Comparison of ENCODE assay signal across 8 cellular contexts in the genomic region with DNA sequence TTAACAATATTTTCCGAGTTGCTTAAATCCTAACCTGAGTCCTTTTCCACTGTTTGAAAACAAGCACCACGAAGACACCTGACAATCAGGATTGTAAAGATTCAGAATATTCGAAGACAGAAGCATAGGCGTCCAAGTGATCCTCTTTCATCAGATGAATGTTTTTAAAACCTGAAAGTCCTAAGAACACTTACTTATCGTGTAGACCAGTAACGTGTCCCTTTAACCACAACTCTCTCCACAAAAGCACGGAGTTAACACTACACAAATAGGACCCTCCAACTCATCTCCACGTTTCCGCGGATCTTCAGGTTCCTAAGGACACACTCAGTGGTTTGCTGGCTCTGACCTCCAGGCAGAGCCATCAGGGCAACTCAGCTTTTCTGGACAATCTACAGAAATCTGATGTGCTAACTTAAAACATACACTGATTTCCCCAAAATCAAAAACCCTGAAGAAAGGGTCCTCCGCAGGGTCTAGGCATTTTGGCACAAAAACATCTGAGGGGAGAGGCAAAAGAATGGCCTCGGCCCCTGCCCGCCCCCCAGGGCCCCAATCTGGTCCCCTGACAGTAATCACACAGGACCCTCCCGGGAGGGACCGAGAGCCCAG. TPM values are rescaled to one million over a fixed set of nuclear protein-coding genes. Genes with fewer than 3 reads are reported as not detected.
DNase-seq lines count a peak whose midpoint lies in the region; ATAC-seq, FAIRE-seq and TF ChIP-seq lines count a peak whose summit lies in the region.

No MANE protein-coding gene starts in this region.

- no peaks in the 10 kb centered on the region for H3K9me3 ChIP-seq in Karpas-422 (ENCODE audit: low read length)
- no peaks in the 10 kb centered on the region for H3K9me3 ChIP-seq in astrocyte (ENCODE audit: insufficient read depth, low read depth, low read length)
- no peaks in the 10 kb centered on the region for H3K9me3 ChIP-seq in thoracic aorta

- H3K9ac ChIP-seq in Karpas-422 (ENCODE audit: low read length) (peak overlapping the region; percentile 79), astrocyte (ENCODE audit: low read length) (peak overlapping the region; percentile 97)

- H3K4me3 ChIP-seq in Karpas-422 (ENCODE audit: low read length): peak overlapping the region; percentile 79
- H3K4me3 ChIP-seq in astrocyte (ENCODE audit: insufficient read depth, low read depth, low read length): peak overlapping the region; percentile 74
- peak overlapping the region; percentile 87 for H3K4me3 ChIP-seq in thoracic aorta

- no peaks in the 10 kb centered on the region for H3K27me3 Mint-ChIP-seq in astrocyte (ENCODE audit: low read depth, unreplicated experiment)

- H3K9me3 Mint-ChIP-seq in astrocyte (ENCODE audit: unreplicated experiment): no peaks in the 10 kb centered on the region

- H3K27me3 ChIP-seq in Karpas-422 (ENCODE audit: low read length) (no peaks in the 10 kb centered on the region), astrocyte (ENCODE audit: insufficient read depth, low read length) (no peaks in the 10 kb centered on the region), layer of hippocampus (ENCODE audit: control insufficient read depth, insufficient read depth, low read length) (no peaks in the 10 kb centered on the region), thoracic aorta (replicated peaks; ENCODE audit: insufficient read depth) (no peaks in the 10 kb centered on the region)

- H3K4me1 Mint-ChIP-seq in astrocyte (ENCODE audit: low read depth, unreplicated experiment): peaks cover 15% of the 10 kb centered on the region

- no peak for FAIRE-seq in astrocyte (lab: Jason Lieb, UNC)

- peak overlapping the region; percentile 82 for H3K4me3 Mint-ChIP-seq in astrocyte (ENCODE audit: unreplicated experiment)

- DNase-seq in G401 (ENCODE audit: low spot score): peak; percentile 44
- peak; percentile 72 for DNase-seq in Karpas-422
- DNase-seq in astrocyte (ENCODE audit: low read depth): peak; percentile 16
- no peak for DNase-seq in thoracic aorta (ENCODE audit: low spot score)
- DNase-seq in SKM-1 treated with dmso at 0.1 percent for 144 hours (lab: John Stamatoyannopoulos, UW; ENCODE audit: unreplicated experiment): no peak
- DNase-seq in NCI-H510A (lab: John Stamatoyannopoulos, UW): no peak

- peaks cover 53% of the 10 kb centered on the region for H3K4me1 ChIP-seq in Karpas-422 (ENCODE audit: low read length)
- peaks cover 8% of the 10 kb centered on the region for H3K4me1 ChIP-seq in astrocyte (ENCODE audit: insufficient read depth, low read length)
- peaks cover 31 to 51% of the 10 kb centered on the region in 2 donors for H3K4me1 ChIP-seq in thoracic aorta (ENCODE audit: control insufficient read depth in 1 of 2, low read depth in 2 of 2)

- H3K27ac ChIP-seq in Karpas-422 (ENCODE audit: low read length) (peak overlapping the region; percentile 82), astrocyte (ENCODE audit: low read depth, low read length) (peak overlapping the region; percentile 96), layer of hippocampus (ENCODE audit: low read depth, low read length) (peak overlapping the region; percentile 94), thoracic aorta (peak overlapping the region; percentile 88 to 96)

- H3K36me3 Mint-ChIP-seq in astrocyte (ENCODE audit: low read depth, unreplicated experiment): no peaks in the 10 kb centered on the region

- in situ Hi-C loops in G401 (cut with HindIII; ENCODE audit: low sequenced_read_pairs): no loop called here

- peak overlapping the region; percentile 79 for H3K4me2 ChIP-seq in Karpas-422 (ENCODE audit: low read depth, low read length, poor library complexity, severe bottlenecking)
- H3K4me2 ChIP-seq in astrocyte (ENCODE audit: low read length): peak overlapping the region; percentile 90

- ATAC-seq in thoracic aorta (ENCODE audit: insufficient number of reproducible peaks, low FRiP score, low read depth) (no peak), HG03175 (IDR thresholded peaks at IDR 0.05; ENCODE audit: unreplicated experiment) (no peak)

- no peaks in the 10 kb centered on the region for H3K9me2 ChIP-seq in Karpas-422 (replicated peaks; ENCODE audit: insufficient read depth, low read length)

- H3K36me3 ChIP-seq in Karpas-422 (ENCODE audit: insufficient read depth, low read length) (peaks cover 19% of the 10 kb centered on the region; the same call in 1 of the 2 replicates), astrocyte (ENCODE audit: insufficient read depth, low read length) (no peaks in the 10 kb centered on the region), thoracic aorta (no peaks in the 10 kb centered on the region)

- H3K79me2 ChIP-seq in Karpas-422 (ENCODE audit: low read length): peaks cover 56% of the 10 kb centered on the region
- H3K79me2 ChIP-seq in astrocyte (ENCODE audit: insufficient read depth, low read length): peaks cover 60% of the 10 kb centered on the region

- H4K20me1 ChIP-seq in Karpas-422 (ENCODE audit: insufficient read depth, low read depth, low read length): peaks cover 11% of the 10 kb centered on the region; the same call in 1 of the 2 replicates
- H4K20me1 ChIP-seq in astrocyte (ENCODE audit: insufficient read depth, low read length): peaks cover 44% of the 10 kb centered on the region

- TF ChIP-seq CTCF in astrocyte (IDR thresholded peaks at IDR 0.05; ENCODE audit: insufficient read depth, low read depth, low read length) (no peak), thoracic aorta (IDR thresholded peaks at IDR 0.05) (no peak)

- H2AFZ ChIP-seq in Karpas-422 (ENCODE audit: low read length) (no peak overlapping the region), astrocyte (ENCODE audit: low read depth, low read length) (peak overlapping the region; percentile 59)

- H3K27ac Mint-ChIP-seq in astrocyte (ENCODE audit: unreplicated experiment): peak overlapping the region; percentile 14

RNA-seq across cellular contexts. Expression of a gene that starts 1.1 kb away (rescaled TPM):
- 48.0 and 64.6 TPM in 2 replicates for total RNA-seq in G401 (2014; rRNA removed; shearing (Covaris generic))
- total RNA-seq in Karpas-422 (2014; rRNA removed; shearing (Covaris generic); ENCODE audit: low replicate concordance): 117 and 314 TPM in 2 replicates
- total RNA-seq in astrocyte: 94.2 and 103 TPM in 2 replicates
- total RNA-seq in thoracic aorta: 10 to 100 TPM; 56.3 to 92.5 TPM

Comparison
In these comparisons a context has a peak if more than half of its experiments do, and no peak if none do; other contexts are left out.
1. DNase-seq: peak in G401 (single experiment), Karpas-422 (single experiment) and astrocyte (single experiment); none in thoracic aorta (single experiment), SKM-1 treated with dmso at 0.1 percent for 144 hours (single experiment) and NCI-H510A (single experiment).
2. Peak in every context shown above with its lines, with median percentiles within 50 percentile points of each other: H3K27ac ChIP-seq and H3K4me3 ChIP-seq.